In the genomic region with DNA sequence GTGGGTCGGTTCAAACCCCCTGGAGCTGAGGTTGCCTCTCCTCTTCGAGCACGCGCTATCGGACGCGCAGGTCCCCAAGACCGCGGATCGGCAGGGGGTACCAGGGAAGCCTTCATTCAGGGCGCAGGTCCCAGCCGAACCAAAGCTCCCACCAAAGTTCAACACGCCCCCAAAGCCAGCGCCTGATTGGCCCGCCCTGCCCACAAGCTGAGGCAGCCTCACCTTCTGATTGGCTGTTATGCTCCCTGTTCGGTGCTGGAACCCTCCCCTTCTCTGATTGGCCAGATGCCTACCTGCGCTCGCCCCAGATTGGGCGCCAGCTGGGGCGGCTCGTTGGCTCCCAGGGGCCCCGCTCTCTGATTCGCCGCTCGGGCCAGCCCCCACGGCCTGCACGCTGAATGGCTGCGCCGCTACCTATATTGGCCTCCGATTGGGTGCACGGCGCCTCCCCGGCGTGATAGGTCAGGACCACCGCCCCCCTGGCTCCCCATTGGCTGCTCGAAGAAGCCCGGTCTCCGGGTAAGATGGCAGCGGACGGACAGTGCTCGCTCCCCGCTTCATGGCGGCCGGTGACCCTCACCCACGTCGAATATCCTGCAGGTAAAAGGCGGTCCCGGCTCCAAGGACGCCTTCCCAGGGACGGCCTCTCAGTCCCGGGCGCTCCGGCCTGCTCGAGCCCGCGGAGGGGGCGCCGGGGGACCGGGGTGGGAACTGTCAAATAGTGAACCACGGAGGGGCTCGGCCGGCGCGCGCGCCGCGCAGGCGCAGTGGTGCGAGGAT, we compare ENCODE assay signal across 8 cellular contexts. TPM values are rescaled to one million over a fixed set of nuclear protein-coding genes. Genes with fewer than 3 reads are reported as not detected.
DNase-seq lines count a peak whose midpoint lies in the region; ATAC-seq, FAIRE-seq and TF ChIP-seq lines count a peak whose summit lies in the region.

A gene with protein sequence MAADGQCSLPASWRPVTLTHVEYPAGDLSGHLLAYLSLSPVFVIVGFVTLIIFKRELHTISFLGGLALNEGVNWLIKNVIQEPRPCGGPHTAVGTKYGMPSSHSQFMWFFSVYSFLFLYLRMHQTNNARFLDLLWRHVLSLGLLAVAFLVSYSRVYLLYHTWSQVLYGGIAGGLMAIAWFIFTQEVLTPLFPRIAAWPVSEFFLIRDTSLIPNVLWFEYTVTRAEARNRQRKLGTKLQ (plus strand): TSS at position 504 of the 780 bp plus-strand sequence. CDS start 21 bp downstream, at position 525.

- peaks cover 3% of the 10 kb centered on the region for H3K27me3 Mint-ChIP-seq in activated naive CD8-positive, alpha-beta T cell treated with anti-CD3 and anti-CD28 coated beads, Interleukin-2, amount 50 U/mL, for 24 hours

- peak; percentile 93 for FAIRE-seq in pancreas (lab: Jason Lieb, UNC)

- H3K36me3 ChIP-seq in pancreas (peaks cover 0 to 5% (median 3%) of the 10 kb centered on the region in 3 donors), tibial nerve (peaks cover 0 to 21% (median 9%) of the 10 kb centered on the region in 3 donors)

- H3K4me1 ChIP-seq in pancreas, result peaks cover 0 to 18% (median 11%) of the 10 kb centered on the region in 3 donors
- H3K4me1 ChIP-seq in tibial nerve, result peaks cover 0 to 26% (median 12%) of the 10 kb centered on the region in 4 donors

- H3K4me1 Mint-ChIP-seq in activated naive CD8-positive, alpha-beta T cell treated with anti-CD3 and anti-CD28 coated beads, Interleukin-2, amount 50 U/mL, for 24 hours, result peaks cover 28% of the 10 kb centered on the region

- intact Hi-C loops in Right ventricle myocardium superior (cut with DNase I) (no loop called here), pancreas (cut with DNase I) (no loop called here)

- H3K36me3 Mint-ChIP-seq in activated naive CD8-positive, alpha-beta T cell treated with anti-CD3 and anti-CD28 coated beads, Interleukin-2, amount 50 U/mL, for 24 hours (ENCODE audit: low read depth), result peaks cover 4% of the 10 kb centered on the region

- ATAC-seq in HG02763 (IDR thresholded peaks at IDR 0.05; ENCODE audit: unreplicated experiment), result peak; percentile 95
- ATAC-seq in activated naive CD8-positive, alpha-beta T cell treated with anti-CD3 and anti-CD28 coated beads, Interleukin-2, amount 50 U/mL, for 24 hours, result peak; percentile 98
- peak; percentile 97 for ATAC-seq in Right ventricle myocardium superior (ENCODE audit: poor library complexity)
- ATAC-seq in pancreas, result peak; percentile 96 to 99 (median 97)

- peak within 1 kb of the TSS; percentile 83 for H3K27ac Mint-ChIP-seq in activated naive CD8-positive, alpha-beta T cell treated with anti-CD3 and anti-CD28 coated beads, Interleukin-2, amount 50 U/mL, for 24 hours

- H3K27me3 ChIP-seq in pancreas (no peaks in the 10 kb centered on the region), tibial nerve (no peaks in the 10 kb centered on the region)

- peak within 1 kb of the TSS; percentile 42 to 69 (median 52) for H3K27ac ChIP-seq in pancreas
- peak within 1 kb of the TSS; percentile 39 to 91 (median 86) for H3K27ac ChIP-seq in tibial nerve

- TF ChIP-seq CTCF in GM12865 (IDR thresholded peaks at IDR 0.05; ENCODE audit: insufficient read depth, low read depth, low read length, missing control alignments) (no peak), pancreas (IDR thresholded peaks at IDR 0.05) (no peak), tibial nerve (IDR thresholded peaks at IDR 0.05) (peak in 2 of 5 experiments; percentile 88)

- TF ChIP-seq EP300 in tibial nerve (IDR thresholded peaks at IDR 0.05), result peak; percentile 25 to 87

- H3K4me3 Mint-ChIP-seq in activated naive CD8-positive, alpha-beta T cell treated with anti-CD3 and anti-CD28 coated beads, Interleukin-2, amount 50 U/mL, for 24 hours, result peak within 1 kb of the TSS; percentile 87

- peak; percentile 65 to 70 for TF ChIP-seq POLR2A in tibial nerve (IDR thresholded peaks at IDR 0.05)

- no peaks in the 10 kb centered on the region for H3K9me3 Mint-ChIP-seq in activated naive CD8-positive, alpha-beta T cell treated with anti-CD3 and anti-CD28 coated beads, Interleukin-2, amount 50 U/mL, for 24 hours

- 0% methylated on average over 65 to 70 of the region's 70 CpGs for WGBS in pancreas, 2 donors
- 1 to 2% methylated on average over 21 to 31 of the region's 70 CpGs for WGBS in tibial nerve, 2 donors

- DNase-seq in GM12865 (ENCODE audit: low read depth) (peak; percentile 100), NCI-H1417 treated with DMSO at 0.1 percent for 48 hours (lab: John Stamatoyannopoulos, UW) (peak; percentile 97), SW480 (ENCODE audit: low spot score) (peak; percentile 99), Right ventricle myocardium superior (peak; percentile 100), pancreas (peak; percentile 98 to 100 (median 99)), tibial nerve (ENCODE audit: low spot score in 2 of 2) (peak; percentile 95 to 97)
- peak; percentile 98 for DNase-seq in activated naive CD8-positive, alpha-beta T cell treated with anti-CD3 and anti-CD28 coated beads, Interleukin-2, amount 50 U/mL, for 24 hours

- peak within 1 kb of the TSS; percentile 98 for H3K4me3 ChIP-seq in GM12865 (ENCODE audit: low read depth, low read length)
- H3K4me3 ChIP-seq in pancreas, result peak within 1 kb of the TSS; percentile 61 to 93 (median 78)
- H3K4me3 ChIP-seq in tibial nerve, result peak within 1 kb of the TSS; percentile 61 to 96 (median 89)

- no peaks in the 10 kb centered on the region for H3K9me3 ChIP-seq in pancreas
- H3K9me3 ChIP-seq in tibial nerve, result no peaks in the 10 kb centered on the region

RNA-seq across cellular contexts. Expression of the gene that starts here (rescaled TPM):
- total RNA-seq in Right ventricle myocardium superior (4.4 TPM), pancreas (10 to 100 TPM in 1 of 6 donors, 1 to 10 TPM in 5; 4.2 to 10.5 (median 7.4) TPM), tibial nerve (10 to 100 TPM in 1 of 4 donors, 1 to 10 TPM in 3; 4.7 to 12.0 (median 6.7) TPM)
- 1 to 10 TPM; 6.2 to 7.1 TPM for polyA plus RNA-seq in pancreas

Comparison
In these comparisons a context has a peak if more than half of its experiments do, and no peak if none do; other contexts are left out.
1. Peak in every context shown above with its lines: DNase-seq, ATAC-seq, H3K4me3 ChIP-seq and H3K27ac ChIP-seq.